15 cellular contexts compared by ENCODE assay signal in the genomic region with DNA sequence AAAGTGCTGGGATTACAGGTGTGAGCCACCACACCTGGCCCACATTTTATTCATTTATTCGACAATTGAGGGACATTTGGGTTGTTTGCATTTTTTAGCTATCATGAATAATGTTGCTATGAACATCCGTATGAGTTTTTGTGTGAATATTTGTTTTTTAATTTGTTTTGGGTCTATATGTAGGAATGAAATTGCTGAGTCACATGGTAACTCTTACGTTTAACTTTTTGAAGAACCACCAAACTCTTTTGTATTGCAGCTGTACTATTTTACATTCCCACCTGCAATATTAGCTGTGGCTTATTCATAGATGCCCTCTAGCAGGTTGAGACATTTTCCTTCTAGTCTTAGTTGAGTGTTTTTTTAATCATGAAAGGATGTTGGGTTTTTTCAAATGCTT. TPM values are rescaled to one million over a fixed set of nuclear protein-coding genes. Genes with fewer than 3 reads are reported as not detected.
DNase-seq lines count a peak whose midpoint lies in the region; ATAC-seq and TF ChIP-seq lines count a peak whose summit lies in the region.
"Had no signal": no experiment of that assay in that cellular context is flagged by ENCODE, and none has a peak within 500 bp of the region (broad histone marks: within the 10 kb centered on the region; RNA-seq: fewer than 3 reads in every experiment).

No MANE protein-coding gene starts in this region.

- H3K27ac Mint-ChIP-seq in activated naive CD4-positive, alpha-beta T cell treated with anti-CD3 and anti-CD28 coated beads, Interleukin-2, amount 50 U/mL, for 24 hours = peak overlapping the region; percentile 4
- H3K27ac Mint-ChIP-seq in activated naive CD4-positive, alpha-beta T cell treated with anti-CD3 and anti-CD28 coated beads, Interleukin-2, amount 10 ng/mL, durations not matched to agents 7 days and 5 days = no peak overlapping the region
- H3K27ac Mint-ChIP-seq in HFFc6 = peak overlapping the region; percentile 74; the same call in 1 of the 2 replicates

- peak overlapping the region; percentile 71 for H3K27ac ChIP-seq in epithelial cell of prostate
- H3K27ac ChIP-seq: 22Rv1, BLaER1, HL-60 had no signal

- ATAC-seq in HG03196 (IDR thresholded peaks at IDR 0.05; ENCODE audit: unreplicated experiment) = no peak

- CTCF ChIA-PET in activated naive CD4-positive, alpha-beta T cell treated with anti-CD3 and anti-CD28 coated beads, Interleukin-2, amount 10 ng/mL, durations not matched to agents 7 days and 5 days (lab: Charles Lee) = interaction anchor here (1.0 to 1.5 kb wide), 2 partner anchors 29 to 100 kb away, joined by 3 read pairs; no protein-coding TSS in a partner anchor

- H3K36me3 Mint-ChIP-seq in activated naive CD4-positive, alpha-beta T cell treated with anti-CD3 and anti-CD28 coated beads, Interleukin-2, amount 50 U/mL, for 24 hours = peaks cover 19% of the 10 kb centered on the region
- peaks cover 35% of the 10 kb centered on the region for H3K36me3 Mint-ChIP-seq in activated naive CD4-positive, alpha-beta T cell treated with anti-CD3 and anti-CD28 coated beads, Interleukin-2, amount 10 ng/mL, durations not matched to agents 7 days and 5 days
- peaks cover 32% of the 10 kb centered on the region for H3K36me3 Mint-ChIP-seq in HFFc6 (ENCODE audit: low read depth)

- no peak overlapping the region for H3K4me3 Mint-ChIP-seq in activated naive CD4-positive, alpha-beta T cell treated with anti-CD3 and anti-CD28 coated beads, Interleukin-2, amount 50 U/mL, for 24 hours
- H3K4me3 Mint-ChIP-seq in activated naive CD4-positive, alpha-beta T cell treated with anti-CD3 and anti-CD28 coated beads, Interleukin-2, amount 10 ng/mL, durations not matched to agents 7 days and 5 days = no peak overlapping the region
- H3K4me3 Mint-ChIP-seq in HFFc6 = no peak overlapping the region; the same call in 1 of the 2 replicates

- TF ChIP-seq CTCF in HFFc6 (IDR thresholded peaks at IDR 0.05) = no peak

- no peak for DNase-seq in activated naive CD4-positive, alpha-beta T cell treated with anti-CD3 and anti-CD28 coated beads, Interleukin-2, amount 10 ng/mL, durations not matched to agents 7 days and 5 days
- DNase-seq in HFFc6 (no peak), epithelial cell of prostate (ENCODE audit: low read depth, low spot score) (no peak), superior temporal gyrus (ENCODE audit: extremely low spot score) (no peak), NCI-H446 (lab: John Stamatoyannopoulos, UW) (no peak)
- DNase-seq: AML-193, Calu3, DMS79 treated with DMSO at 0.1 percent for 48 hours, EL, KG1 had no signal

- peaks cover 5% of the 10 kb centered on the region for H3K9me3 Mint-ChIP-seq in activated naive CD4-positive, alpha-beta T cell treated with anti-CD3 and anti-CD28 coated beads, Interleukin-2, amount 50 U/mL, for 24 hours
- H3K9me3 Mint-ChIP-seq in activated naive CD4-positive, alpha-beta T cell treated with anti-CD3 and anti-CD28 coated beads, Interleukin-2, amount 10 ng/mL, durations not matched to agents 7 days and 5 days = peaks cover 2% of the 10 kb centered on the region
- H3K9me3 Mint-ChIP-seq in HFFc6 = no peaks in the 10 kb centered on the region; the same call in 1 of the 2 replicates

- no peaks in the 10 kb centered on the region for H3K27me3 Mint-ChIP-seq in activated naive CD4-positive, alpha-beta T cell treated with anti-CD3 and anti-CD28 coated beads, Interleukin-2, amount 50 U/mL, for 24 hours
- H3K27me3 Mint-ChIP-seq in activated naive CD4-positive, alpha-beta T cell treated with anti-CD3 and anti-CD28 coated beads, Interleukin-2, amount 10 ng/mL, durations not matched to agents 7 days and 5 days = peaks cover 9% of the 10 kb centered on the region
- H3K27me3 Mint-ChIP-seq in HFFc6 (ENCODE audit: insufficient read depth) = peaks cover 5% of the 10 kb centered on the region; the same call in 1 of the 2 replicates

- peaks cover 20% of the 10 kb centered on the region for H3K4me1 Mint-ChIP-seq in activated naive CD4-positive, alpha-beta T cell treated with anti-CD3 and anti-CD28 coated beads, Interleukin-2, amount 50 U/mL, for 24 hours
- peaks cover 26% of the 10 kb centered on the region for H3K4me1 Mint-ChIP-seq in activated naive CD4-positive, alpha-beta T cell treated with anti-CD3 and anti-CD28 coated beads, Interleukin-2, amount 10 ng/mL, durations not matched to agents 7 days and 5 days
- peaks cover 30% of the 10 kb centered on the region for H3K4me1 Mint-ChIP-seq in HFFc6 (ENCODE audit: low read depth)

RNA-seq across cellular contexts. Expression of gene PLAC9, which starts 14.4 kb away (rescaled TPM):
- 1 to 10 TPM; 2.1 to 6.6 (median 6.2) TPM for total RNA-seq in HFFc6 (2021; fragmentation: NEBNext Ultra II Directional; extraction: Animal tissue kit (Norgen Biotek cat#: 25700))
- total RNA-seq: Calu3 had no signal

RNA-seq across cellular contexts. Expression of gene ANXA11, which starts 58.4 kb away (rescaled TPM):
- total RNA-seq in HFFc6 (2021; fragmentation: NEBNext Ultra II Directional; extraction: Animal tissue kit (Norgen Biotek cat#: 25700)) = 100 to 1,000 TPM; 253 to 361 (median 336) TPM
